ENCODE assay signal across 9 cellular contexts in genomic region chr6:107132330-107132954, GRCh38. TPM values are rescaled to one million over a fixed set of nuclear protein-coding genes. Genes with fewer than 3 reads are reported as not detected.
DNase-seq lines count a peak whose midpoint lies in the region; ATAC-seq and TF ChIP-seq lines count a peak whose summit lies in the region.
"Had no signal": no experiment of that assay in that cellular context is flagged by ENCODE, and none has a peak within 500 bp of the region (broad histone marks: within the 10 kb centered on the region; RNA-seq: fewer than 3 reads in every experiment).

No MANE protein-coding gene starts in this region.

- DNase-seq in AG10803 (ENCODE audit: low read depth), result no peak
- peak; percentile 57 for DNase-seq in SK-MEL-5 (ENCODE audit: low read depth, low spot score)
- DNase-seq in fibroblast of lung (ENCODE audit: low read depth in 2 of 2), result peak; percentile 20 to 45
- DNase-seq in stimulated activated CD8-positive, alpha-beta memory T cell treated with anti-CD3 and anti-CD28 coated beads, Interleukin-2, amount 100 ng/mL, for 48 hours (ENCODE audit: low read depth in 2 of 2), result peak; percentile 3 to 13
- no peak for DNase-seq in pons (ENCODE audit: low spot score)

- H3K4me1 ChIP-seq in fibroblast of lung (ENCODE audit: control insufficient read depth, extremely low read depth, insufficient read depth, low read length), result no peaks in the 10 kb centered on the region

- no peak overlapping the region for H2AFZ ChIP-seq in fibroblast of lung (ENCODE audit: low read length)

- H3K36me3 ChIP-seq in fibroblast of lung (ENCODE audit: control insufficient read depth, insufficient read depth, low read length), result no peaks in the 10 kb centered on the region

- H3K27me3 ChIP-seq in fibroblast of lung (ENCODE audit: control insufficient read depth, insufficient read depth, low read length), result no peaks in the 10 kb centered on the region

- H3K4me3 ChIP-seq in AG10803 (ENCODE audit: low read length) (no peak overlapping the region), fibroblast of lung (replicated peaks in 1 of 4; ENCODE audit: control extremely low read depth in 1 of 4, insufficient read depth in 1 of 4, low read depth in 3 of 4, low read length in 4 of 4) (no peak overlapping the region)

- ATAC-seq in GM18502 (IDR thresholded peaks at IDR 0.05; ENCODE audit: poor library complexity, unreplicated experiment), result no peak
- no peak for ATAC-seq in HG02884 (IDR thresholded peaks at IDR 0.05; ENCODE audit: unreplicated experiment)

- H3K27ac ChIP-seq in fibroblast of lung (ENCODE audit: insufficient read depth, low read length), result no peak overlapping the region
- H3K27ac ChIP-seq: HL-60 had no signal

- no peaks in the 10 kb centered on the region for H3K9me3 ChIP-seq in fibroblast of lung (ENCODE audit: control insufficient read depth, insufficient read depth, low read depth, low read length)

- H4K20me1 ChIP-seq in fibroblast of lung (ENCODE audit: control insufficient read depth, extremely low read depth, insufficient read depth, low read length), result no peaks in the 10 kb centered on the region

- no peak overlapping the region for H3K4me2 ChIP-seq in fibroblast of lung (ENCODE audit: extremely low read depth, insufficient read depth, low read length)

- H3K79me2 ChIP-seq in fibroblast of lung (ENCODE audit: control insufficient read depth, insufficient read depth, low read length), result no peaks in the 10 kb centered on the region

- in situ Hi-C loops in SK-MEL-5 (cut with HindIII; ENCODE audit: low pct_unique_long_range_greater_than_20kb, low sequenced_read_pairs), result no loop called here

- no peak overlapping the region for H3K9ac ChIP-seq in fibroblast of lung (ENCODE audit: insufficient read depth, low read length)

- TF ChIP-seq CTCF in AG10803 (conservative IDR thresholded peaks at IDR 0.05; ENCODE audit: low read length), result peak; percentile 44
- peak; percentile 25 for TF ChIP-seq CTCF in GM12873 (IDR thresholded peaks at IDR 0.05; ENCODE audit: insufficient read depth, low read depth, low read length, missing control alignments)
- TF ChIP-seq CTCF in fibroblast of lung (conservative IDR thresholded peaks at IDR 0.05 in 1 of 2, IDR thresholded peaks at IDR 0.05 in 1 of 2; ENCODE audit: low read depth in 1 of 2, low read length in 2 of 2), result peak; percentile 46 to 60

RNA-seq across cellular contexts. Expression of gene BEND3, which starts 17.1 kb away (rescaled TPM):
- 3.1 TPM in 2 replicates for total RNA-seq in SK-MEL-5 (2014; rRNA removed; shearing (Covaris generic))
- polyA plus RNA-seq in SK-MEL-5 (2015; cell fraction: cytosol; rRNA removed), result 3.9 and 6.0 TPM in 2 replicates
- polyA plus RNA-seq in SK-MEL-5 (2015; cell fraction: nucleus; rRNA removed), result 2.0 and 3.4 TPM in 2 replicates
- total RNA-seq in fibroblast of lung, result 0.83 and 1.0 TPM in 2 replicates
- 1.7 and 2.1 TPM in 2 replicates for polyA plus RNA-seq in fibroblast of lung
- polyA plus RNA-seq in fibroblast of lung (2012), result 1.5 and 1.6 TPM in 2 replicates
- 3.9 and 5.2 TPM in 2 replicates for polyA minus RNA-seq in fibroblast of lung (ENCODE audit: low replicate concordance)

Comparison
In these comparisons a context has a peak if more than half of its experiments do, and no peak if none do; other contexts are left out.
1. DNase-seq: peak in SK-MEL-5 (single experiment), fibroblast of lung (2 of 2) and stimulated activated CD8-positive, alpha-beta memory T cell treated with anti-CD3 and anti-CD28 coated beads, Interleukin-2, amount 100 ng/mL, for 48 hours (2 of 2); none in AG10803 (single experiment) and pons (single experiment).
2. Peak in every context shown above with its lines, with median percentiles within 50 percentile points of each other: CTCF ChIP-seq.